Comparison of ENCODE assay signal across 15 cellular contexts in genomic region chr4:117137143-117137542, GRCh38. TPM values are rescaled to one million over a fixed set of nuclear protein-coding genes. Genes with fewer than 3 reads are reported as not detected.
A peak's percentile ranks its signal among the peaks of the same experiment; 100 is the strongest.
DNase-seq lines count a peak whose midpoint lies in the region; ATAC-seq and TF ChIP-seq lines count a peak whose summit lies in the region.
"Had no signal": no experiment of that assay in that cellular context is flagged by ENCODE, and none has a peak within 500 bp of the region (broad histone marks: within the 10 kb centered on the region; RNA-seq: fewer than 3 reads in every experiment).

No MANE protein-coding gene starts in this region.

- H3K27me3 ChIP-seq in RWPE2 (ENCODE audit: insufficient read depth, poor library complexity, severe bottlenecking) (no peaks in the 10 kb centered on the region), fibroblast of lung (ENCODE audit: control insufficient read depth, insufficient read depth, low read length) (no peaks in the 10 kb centered on the region)
- H3K27me3 ChIP-seq: body of pancreas, right atrium auricular region had no signal

- DNase-seq in SKM-1 treated with dmso at 0.1 percent for 144 hours (lab: John Stamatoyannopoulos, UW; ENCODE audit: unreplicated experiment) (peak; percentile 8), SKM-1 (lab: John Stamatoyannopoulos, UW; ENCODE audit: unreplicated experiment) (no peak), RWPE2 (ENCODE audit: low spot score) (no peak), fibroblast of lung (ENCODE audit: low read depth in 2 of 2) (peak; percentile 92 to 94), activated gamma-delta T cell treated with Interleukin-2 at 50 U/mL for 16 hours (no peak)
- no peak for DNase-seq in stimulated activated CD4-positive, alpha-beta T cell treated with anti-CD3 and anti-CD28 coated beads, Interleukin-1b, Interleukin-23, amount 100 ng/mL, for 48 hours
- DNase-seq in naive thymus-derived CD8-positive, alpha-beta T cell: no peak
- DNase-seq: body of pancreas, NCI-H446 treated with DMSO at 0.1 percent for 48 hours, T-helper 1 cell had no signal

- TF ChIP-seq CTCF in RWPE2 (IDR thresholded peaks at IDR 0.05; ENCODE audit: poor library complexity, severe bottlenecking) (no peak), fibroblast of lung (conservative IDR thresholded peaks at IDR 0.05 in 1 of 2, IDR thresholded peaks at IDR 0.05 in 1 of 2; ENCODE audit: low read depth in 1 of 2, low read length in 2 of 2) (no peak)

- no peak overlapping the region for H3K4me3 ChIP-seq in RWPE2 (ENCODE audit: severe bottlenecking)
- no peak overlapping the region for H3K4me3 ChIP-seq in fibroblast of lung (replicated peaks in 1 of 4; ENCODE audit: control extremely low read depth in 1 of 4, insufficient read depth in 1 of 4, low read depth in 3 of 4, low read length in 4 of 4)
- H3K4me3 ChIP-seq: A549, body of pancreas, right atrium auricular region had no signal

- H3K27ac ChIP-seq in RWPE2 (ENCODE audit: poor library complexity, severe bottlenecking) (no peak overlapping the region), fibroblast of lung (ENCODE audit: insufficient read depth, low read length) (no peak overlapping the region)
- H3K27ac ChIP-seq: A549, body of pancreas, KMS-11, right atrium auricular region had no signal

- no peaks in the 10 kb centered on the region for H3K79me2 ChIP-seq in fibroblast of lung (ENCODE audit: control insufficient read depth, insufficient read depth, low read length)

- H3K4me1 Mint-ChIP-seq in naive thymus-derived CD8-positive, alpha-beta T cell: no peaks in the 10 kb centered on the region
- H3K4me1 Mint-ChIP-seq: memory B cell had no signal

- peaks cover 8 to 28% (median 13%) of the 10 kb centered on the region in 9 donors for H3K9me3 Mint-ChIP-seq in naive thymus-derived CD8-positive, alpha-beta T cell

- ATAC-seq in RWPE2 (ENCODE audit: low read depth) (peak; percentile 79), GM18502 (IDR thresholded peaks at IDR 0.05; ENCODE audit: poor library complexity, unreplicated experiment) (no peak)
- ATAC-seq in naive thymus-derived CD8-positive, alpha-beta T cell: no peak
- ATAC-seq: A549, body of pancreas had no signal

- H3K9ac ChIP-seq in fibroblast of lung (ENCODE audit: insufficient read depth, low read length): no peak overlapping the region
- H3K9ac ChIP-seq: KMS-11 had no signal

- H3K27me3 Mint-ChIP-seq in naive thymus-derived CD8-positive, alpha-beta T cell: no peaks in the 10 kb centered on the region
- H3K27me3 Mint-ChIP-seq: memory B cell had no signal

- no peaks in the 10 kb centered on the region for H3K36me3 Mint-ChIP-seq in naive thymus-derived CD8-positive, alpha-beta T cell
- H3K36me3 Mint-ChIP-seq: memory B cell had no signal

- H3K4me3 Mint-ChIP-seq in naive thymus-derived CD8-positive, alpha-beta T cell: no peak overlapping the region
- H3K4me3 Mint-ChIP-seq: memory B cell had no signal

- H3K27ac Mint-ChIP-seq in naive thymus-derived CD8-positive, alpha-beta T cell: no peak overlapping the region
- H3K27ac Mint-ChIP-seq: memory B cell had no signal

- no peaks in the 10 kb centered on the region for H4K20me1 ChIP-seq in fibroblast of lung (ENCODE audit: control insufficient read depth, extremely low read depth, insufficient read depth, low read length)

- POLR2A ChIA-PET in naive thymus-derived CD8-positive, alpha-beta T cell (lab: Charles Lee): no interaction called here

- no peaks in the 10 kb centered on the region for H3K4me1 ChIP-seq in RWPE2 (ENCODE audit: insufficient read depth, poor library complexity, severe bottlenecking)
- H3K4me1 ChIP-seq in fibroblast of lung (ENCODE audit: control insufficient read depth, extremely low read depth, insufficient read depth, low read length): no peaks in the 10 kb centered on the region
- H3K4me1 ChIP-seq: A549, body of pancreas, right atrium auricular region had no signal

- H3K9me3 ChIP-seq in RWPE2 (ENCODE audit: severe bottlenecking) (no peaks in the 10 kb centered on the region), fibroblast of lung (ENCODE audit: control insufficient read depth, insufficient read depth, low read depth, low read length) (no peaks in the 10 kb centered on the region)
- H3K9me3 ChIP-seq: A549, body of pancreas had no signal

- H3K36me3 ChIP-seq in RWPE2 (ENCODE audit: low read depth) (no peaks in the 10 kb centered on the region), fibroblast of lung (ENCODE audit: control insufficient read depth, insufficient read depth, low read length) (no peaks in the 10 kb centered on the region)
- H3K36me3 ChIP-seq: right atrium auricular region had no signal

- H3K4me2 ChIP-seq in fibroblast of lung (ENCODE audit: extremely low read depth, insufficient read depth, low read length): no peak overlapping the region
- H3K4me2 ChIP-seq: A549, KMS-11 had no signal

- no peak overlapping the region for H2AFZ ChIP-seq in fibroblast of lung (ENCODE audit: low read length)

RNA-seq across cellular contexts. Expression of gene TRAM1L1, which starts 51.8 kb away (rescaled TPM):
- total RNA-seq in fibroblast of lung: 3.1 and 5.0 TPM in 2 replicates
- 3.3 and 5.2 TPM in 2 replicates for polyA plus RNA-seq in fibroblast of lung
- 2.2 and 2.8 TPM in 2 replicates for polyA plus RNA-seq in fibroblast of lung (2012)
- polyA minus RNA-seq in fibroblast of lung (ENCODE audit: low replicate concordance): 0.16 TPM in 1 of 2 replicates, not detected in the other
- total RNA-seq in naive thymus-derived CD8-positive, alpha-beta T cell: not detected
- polyA plus RNA-seq in naive thymus-derived CD8-positive, alpha-beta T cell: not detected

Comparison
In these comparisons a context has a peak if more than half of its experiments do, and no peak if none do; other contexts are left out.
1. DNase-seq: peak in SKM-1 treated with dmso at 0.1 percent for 144 hours (single experiment) and fibroblast of lung (2 of 2); none in SKM-1 (single experiment), RWPE2 (single experiment), activated gamma-delta T cell treated with Interleukin-2 at 50 U/mL for 16 hours (single experiment), stimulated activated CD4-positive, alpha-beta T cell treated with anti-CD3 and anti-CD28 coated beads, Interleukin-1b, Interleukin-23, amount 100 ng/mL, for 48 hours (single experiment) and naive thymus-derived CD8-positive, alpha-beta T cell (0 of 10).